Comparison of ENCODE assay signal across 19 cellular contexts in genomic region chr1:22171951-22172715, GRCh38. TPM values are rescaled to one million over a fixed set of nuclear protein-coding genes. Genes with fewer than 3 reads are reported as not detected.
DNase-seq lines count a peak whose midpoint lies in the region; ATAC-seq and TF ChIP-seq lines count a peak whose summit lies in the region.
"Had no signal": no experiment of that assay in that cellular context is flagged by ENCODE, and none has a peak within 500 bp of the region (broad histone marks: within the 10 kb centered on the region; RNA-seq: fewer than 3 reads in every experiment).

No MANE protein-coding gene starts in this region.

- H3K4me1 Mint-ChIP-seq in nephron progenitor cell = peaks cover 9% of the 10 kb centered on the region

- BruUV-seq in HCT116 (replicated peaks; lab: Mats Ljungman, UMichigan) = no TSS peak
- BruUV-seq in mammary epithelial cell (replicated peaks; lab: Mats Ljungman, UMichigan) = no TSS peak

- H3K36me3 ChIP-seq in HCT116 (ENCODE audit: control insufficient read depth in 1 of 2, insufficient read depth in 2 of 2, low read length in 2 of 2) (no peaks in the 10 kb centered on the region), mammary epithelial cell (ENCODE audit: insufficient read depth, low read length) (no peaks in the 10 kb centered on the region), hepatocyte (replicated peaks; ENCODE audit: insufficient read depth, low read depth) (no peaks in the 10 kb centered on the region)
- H3K36me3 ChIP-seq: HAP-1, Peyer's patch had no signal

- H3K9ac ChIP-seq in HCT116 (ENCODE audit: low read length) (no peak overlapping the region), mammary epithelial cell (ENCODE audit: insufficient read depth, low read length) (no peak overlapping the region)

- ATAC-seq in HCT116 = peak; percentile 34; the same call in 1 of the 2 replicates
- ATAC-seq in GM18907 (IDR thresholded peaks at IDR 0.05; ENCODE audit: unreplicated experiment) = no peak
- ATAC-seq: Right ventricle myocardium inferior had no signal

- H3K27ac ChIP-seq in HCT116 (ENCODE audit: low read depth, low read length) (no peak overlapping the region), mammary epithelial cell (ENCODE audit: insufficient read depth, low read depth, low read length) (no peak overlapping the region), hepatocyte (no peak overlapping the region)
- H3K27ac ChIP-seq: Peyer's patch had no signal

- H3K4me3 ChIP-seq in HCT116 (replicated peaks in 1 of 2; ENCODE audit: low read depth in 1 of 2, low read length in 2 of 2) = no peak overlapping the region
- H3K4me3 ChIP-seq in mammary epithelial cell (replicated peaks in 1 of 3; ENCODE audit: insufficient read depth in 1 of 3, low read depth in 2 of 3, low read length in 3 of 3) = no peak overlapping the region
- no peak overlapping the region for H3K4me3 ChIP-seq in hepatocyte
- H3K4me3 ChIP-seq: HAP-1, Peyer's patch had no signal

- H3K36me3 Mint-ChIP-seq in nephron progenitor cell (ENCODE audit: low read depth) = no peaks in the 10 kb centered on the region
- H3K36me3 Mint-ChIP-seq: CD14-positive monocyte had no signal

- no peak overlapping the region for H3K27ac Mint-ChIP-seq in nephron progenitor cell
- H3K27ac Mint-ChIP-seq: CD14-positive monocyte had no signal

- in situ Hi-C loops in mammary epithelial cell (cut with MboI; ENCODE audit: low sequenced_read_pairs in 2 of 2) = no loop called here

- peaks cover 32% of the 10 kb centered on the region for H3K27me3 Mint-ChIP-seq in nephron progenitor cell (ENCODE audit: low read depth, poor library complexity)

- H3K9me2 ChIP-seq in HCT116 (ENCODE audit: insufficient read depth) = no peaks in the 10 kb centered on the region
- H3K9me2 ChIP-seq in hepatocyte (replicated peaks; ENCODE audit: insufficient read depth) = no peaks in the 10 kb centered on the region

- RAD21 ChIA-PET in HCT116 (lab: Charles Lee; ENCODE audit: low non-redundant PET in 1 of 2, low total read pairs in 2 of 2, uncharacterized antibody in 2 of 2, unreplicated experiment in 2 of 2) = no interaction called here

- no peaks in the 10 kb centered on the region for H3K4me1 ChIP-seq in HCT116 (ENCODE audit: control insufficient read depth in 1 of 2, insufficient read depth in 2 of 2, low read length in 2 of 2)
- peaks cover 6% of the 10 kb centered on the region for H3K4me1 ChIP-seq in mammary epithelial cell (ENCODE audit: insufficient read depth, low read length)
- H3K4me1 ChIP-seq in hepatocyte (ENCODE audit: insufficient read depth) = no peaks in the 10 kb centered on the region
- H3K4me1 ChIP-seq: HAP-1, Peyer's patch had no signal

- no peak for TF ChIP-seq POLR2A in HCT116 (IDR thresholded peaks at IDR 0.05; ENCODE audit: borderline replicate concordance, extremely low read depth, insufficient read depth, insufficient read length)

- H4K20me1 ChIP-seq in HCT116 (ENCODE audit: insufficient read depth) (no peaks in the 10 kb centered on the region), mammary epithelial cell (ENCODE audit: insufficient read depth, low read length) (no peaks in the 10 kb centered on the region), hepatocyte (ENCODE audit: insufficient read depth, poor library complexity, severe bottlenecking) (no peaks in the 10 kb centered on the region)

- TF ChIP-seq CTCF in HCT116 (IDR thresholded peaks at IDR 0.05 in 2 of 3, conservative IDR thresholded peaks at IDR 0.05 in 1 of 3; ENCODE audit: borderline replicate concordance in 1 of 3, insufficient read depth in 1 of 3, low read depth in 2 of 3, low read length in 2 of 3) (no peak), mammary epithelial cell (conservative IDR thresholded peaks at IDR 0.05 in 1 of 2, IDR thresholded peaks at IDR 0.05 in 1 of 2; ENCODE audit: extremely low read depth in 1 of 2, insufficient read depth in 1 of 2, low read depth in 1 of 2, low read length in 2 of 2) (peak; percentile 21 to 50), nephron progenitor cell (IDR thresholded peaks at IDR 0.05) (no peak), hepatocyte (IDR thresholded peaks at IDR 0.05; ENCODE audit: poor library complexity) (no peak)

- no peak overlapping the region for H3K4me3 Mint-ChIP-seq in nephron progenitor cell
- H3K4me3 Mint-ChIP-seq: CD14-positive monocyte had no signal

- H3K4me2 ChIP-seq in HCT116 (ENCODE audit: low read length) (no peak overlapping the region), mammary epithelial cell (ENCODE audit: insufficient read depth, low read depth, low read length) (no peak overlapping the region), hepatocyte (no peak overlapping the region)

- no peaks in the 10 kb centered on the region for H3K9me3 ChIP-seq in HCT116 (ENCODE audit: control insufficient read depth in 1 of 2, insufficient read depth in 1 of 2, low read depth in 1 of 2, low read length in 2 of 2)
- no peaks in the 10 kb centered on the region for H3K9me3 ChIP-seq in mammary epithelial cell (replicated peaks; ENCODE audit: insufficient read depth, low read length)
- H3K9me3 ChIP-seq in hepatocyte (ENCODE audit: low read depth) = no peaks in the 10 kb centered on the region
- H3K9me3 ChIP-seq: HAP-1, Peyer's patch had no signal

- H2AFZ ChIP-seq in HCT116 (ENCODE audit: low read depth, low read length, poor library complexity, severe bottlenecking) (no peak overlapping the region), mammary epithelial cell (ENCODE audit: low read depth, low read length) (no peak overlapping the region), hepatocyte (no peak overlapping the region)

- dilution Hi-C loops in mammary epithelial cell (cut with HindIII; ENCODE audit: low sequenced_read_pairs) = no loop called here

- DNase-seq in HCT116 (ENCODE audit: low read depth, low spot score) = no peak
- peak; percentile 60 for DNase-seq in mammary epithelial cell
- DNase-seq in iPS-NIHi11 (ENCODE audit: low spot score) = peak; percentile 60
- DNase-seq in ureter (ENCODE audit: low spot score) = peak; percentile 49
- DNase-seq in nephron progenitor cell = no peak
- no peak for DNase-seq in hepatocyte (ENCODE audit: low spot score)
- DNase-seq: DMS79; KBM-7; NCI-H1105 treated with DMSO at 0.1 percent for 48 hours; NCI-H1694; NCI-H2081 treated with DMSO at 0.1 percent for 48 hours; NCI-H510A; NCI-H748 treated with DMSO at 0.1 percent for 48 hours; NK-92 treated with Interleukin-12 subunit alpha and Interleukin-12 subunit beta, amount 100 ng/mL, for 24 hours; Peyer's patch had no signal

- no peaks in the 10 kb centered on the region for H3K27me3 ChIP-seq in HCT116 (ENCODE audit: insufficient read depth, low read length)
- H3K27me3 ChIP-seq in mammary epithelial cell (ENCODE audit: insufficient read depth, low read length) = peaks cover 2% of the 10 kb centered on the region
- H3K27me3 ChIP-seq in hepatocyte = no peaks in the 10 kb centered on the region
- H3K27me3 ChIP-seq: Peyer's patch had no signal

- H3K79me2 ChIP-seq in HCT116 (ENCODE audit: insufficient read depth, low read length) = no peaks in the 10 kb centered on the region
- H3K79me2 ChIP-seq in mammary epithelial cell (ENCODE audit: insufficient read depth, low read length) = no peaks in the 10 kb centered on the region
- no peaks in the 10 kb centered on the region for H3K79me2 ChIP-seq in hepatocyte

- TF ChIP-seq RAD21 in HCT116 (IDR thresholded peaks at IDR 0.05; ENCODE audit: low read depth) = no peak

- WGBS in mammary epithelial cell (ENCODE audit: low coverage, missing lambda C conversion rate) = 13% methylated on average over 17 of the region's 18 CpGs
- WGBS in hepatocyte (ENCODE audit: low lambda C conversion rate, missing lambda C conversion rate) = 74% methylated on average over 18 of the region's 18 CpGs

- H3K9me3 Mint-ChIP-seq in nephron progenitor cell = no peaks in the 10 kb centered on the region

- intact Hi-C loops in HCT116 (cut with micrococcal nuclease) = no loop called here
- intact Hi-C loops in mammary epithelial cell (cut with micrococcal nuclease) = no loop called here

- CTCF ChIA-PET in HCT116 (lab: Charles Lee) = no interaction called here
- CTCF ChIA-PET in mammary epithelial cell (lab: Charles Lee; ENCODE audit: low non-redundant PET) = no interaction called here

- POLR2A ChIA-PET in HCT116 (lab: Charles Lee) = no interaction called here

TF ChIP-seq in HCT116, 20 proteins besides CTCF, POLR2A, EP300 and RAD21 (continues in another document):
- TF ChIP-seq CBX3 (IDR thresholded peaks at IDR 0.05; ENCODE audit: low read depth) (no peak), EZH2 (IDR thresholded peaks at IDR 0.05) (no peak), CEBPB (IDR thresholded peaks at IDR 0.05; ENCODE audit: low read depth) (no peak)
- TF ChIP-seq, protein P1, sequence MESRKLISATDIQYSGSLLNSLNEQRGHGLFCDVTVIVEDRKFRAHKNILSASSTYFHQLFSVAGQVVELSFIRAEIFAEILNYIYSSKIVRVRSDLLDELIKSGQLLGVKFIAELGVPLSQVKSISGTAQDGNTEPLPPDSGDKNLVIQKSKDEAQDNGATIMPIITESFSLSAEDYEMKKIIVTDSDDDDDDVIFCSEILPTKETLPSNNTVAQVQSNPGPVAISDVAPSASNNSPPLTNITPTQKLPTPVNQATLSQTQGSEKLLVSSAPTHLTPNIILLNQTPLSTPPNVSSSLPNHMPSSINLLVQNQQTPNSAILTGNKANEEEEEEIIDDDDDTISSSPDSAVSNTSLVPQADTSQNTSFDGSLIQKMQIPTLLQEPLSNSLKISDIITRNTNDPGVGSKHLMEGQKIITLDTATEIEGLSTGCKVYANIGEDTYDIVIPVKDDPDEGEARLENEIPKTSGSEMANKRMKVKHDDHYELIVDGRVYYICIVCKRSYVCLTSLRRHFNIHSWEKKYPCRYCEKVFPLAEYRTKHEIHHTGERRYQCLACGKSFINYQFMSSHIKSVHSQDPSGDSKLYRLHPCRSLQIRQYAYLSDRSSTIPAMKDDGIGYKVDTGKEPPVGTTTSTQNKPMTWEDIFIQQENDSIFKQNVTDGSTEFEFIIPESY (IDR thresholded peaks at IDR 0.05; ENCODE audit: extremely low read depth, insufficient replicate concordance, low read length) = no peak

RNA-seq across cellular contexts. Expression of gene WNT4, which starts 29.2 kb away (rescaled TPM):
- total RNA-seq in HCT116 (2021; ENCODE audit: unreplicated experiment) = 1.5 TPM
- 1.7 and 2.3 TPM in 2 replicates for polyA plus RNA-seq in HCT116 (2012)
- total RNA-seq in mammary epithelial cell = under 1 TPM; 0.26 to 0.33 TPM
- 0.11 TPM for polyA plus RNA-seq in mammary epithelial cell
- not detected for polyA minus RNA-seq in mammary epithelial cell
- 3.7 TPM for total RNA-seq in ureter
- 1.6 and 1.7 TPM in 2 replicates for total RNA-seq in hepatocyte
- 4.2 and 5.1 TPM in 2 replicates for polyA plus RNA-seq in hepatocyte
- total RNA-seq: Right ventricle myocardium inferior had no signal
- polyA plus RNA-seq: CD14-positive monocyte had no signal

Comparison
In these comparisons a context has a peak if more than half of its experiments do, and no peak if none do; other contexts are left out.
1. DNase-seq: peak in mammary epithelial cell (single experiment), iPS-NIHi11 (single experiment) and ureter (single experiment); none in HCT116 (single experiment), nephron progenitor cell (single experiment) and hepatocyte (single experiment).
2. CTCF ChIP-seq: peak in mammary epithelial cell (2 of 2); none in HCT116 (0 of 3), nephron progenitor cell (single experiment) and hepatocyte (single experiment).